In genomic region chr15:39321977-39322376, GRCh38 we compare ENCODE assay signal across 22 cellular contexts.
"Had no signal": no experiment of that assay in that cellular context is flagged by ENCODE, and none has a peak within 500 bp of the region (broad histone marks: within the 10 kb centered on the region; RNA-seq: fewer than 3 reads in every experiment).

No MANE protein-coding gene starts in this region.

- H3K4me3 ChIP-seq: coronary artery, esophagus squamous epithelium, gastroesophageal sphincter, heart right ventricle, lower lobe of right lung, ovary, SK-N-MC, stomach, testis had no signal

- H3K36me3 Mint-ChIP-seq: activated CD8-positive, alpha-beta memory T cell treated with anti-CD3 and anti-CD28 coated beads, Interleukin-2, amount 10 ng/mL, durations not matched to agents 7 days and 5 days; activated naive CD8-positive, alpha-beta T cell had no signal

- H3K27me3 ChIP-seq: esophagus squamous epithelium, gastroesophageal sphincter, heart right ventricle, ovary, stomach, testis had no signal

- DNase-seq: activated CD8-positive, alpha-beta memory T cell treated with anti-CD3 and anti-CD28 coated beads, Interleukin-2, amount 10 ng/mL, durations not matched to agents 7 days and 5 days; activated effector memory CD4-positive, alpha-beta T cell treated with Interleukin-2 at 50 U/mL for 16 hours; activated T-cell treated with anti-CD3 and anti-CD28 coated beads, Interleukin-2, amount 50 U/mL, for 4 hours; anterior cingulate cortex; caudate nucleus; effector CD8-positive, alpha-beta T cell; esophagus squamous epithelium; heart right ventricle; left colon; lower lobe of right lung; ovary; stimulated activated CD4-positive, alpha-beta T cell treated with anti-CD3 and anti-CD28 coated beads, Interleukin-12 subunit alpha, Interleukin-12 subunit beta, amount 100 ng/mL, for 4 hours; stimulated activated CD4-positive, alpha-beta T cell treated with anti-CD3 and anti-CD28 coated beads, Interleukin-2, amount 100 ng/mL, for 24 hours; stomach; T-helper 1 cell; T1000; testis had no signal

- H3K4me1 ChIP-seq: esophagus squamous epithelium, lower lobe of right lung, stomach, testis had no signal

- H3K4me1 Mint-ChIP-seq: activated CD8-positive, alpha-beta memory T cell treated with anti-CD3 and anti-CD28 coated beads, Interleukin-2, amount 10 ng/mL, durations not matched to agents 7 days and 5 days had no signal

- H3K9me3 ChIP-seq: ovary, testis had no signal

- H3K36me3 ChIP-seq: esophagus squamous epithelium, gastroesophageal sphincter, heart right ventricle, lower lobe of right lung, ovary, stomach had no signal

- H3K27ac ChIP-seq: coronary artery, esophagus squamous epithelium, gastroesophageal sphincter, heart right ventricle, lower lobe of right lung, ovary, SK-N-MC, stomach, testis had no signal

- H3K27ac Mint-ChIP-seq: activated CD8-positive, alpha-beta memory T cell treated with anti-CD3 and anti-CD28 coated beads, Interleukin-2, amount 10 ng/mL, durations not matched to agents 7 days and 5 days; activated naive CD8-positive, alpha-beta T cell; mesothelial cell of epicardium had no signal

- H3K4me3 Mint-ChIP-seq: activated CD8-positive, alpha-beta memory T cell treated with anti-CD3 and anti-CD28 coated beads, Interleukin-2, amount 10 ng/mL, durations not matched to agents 7 days and 5 days; activated naive CD8-positive, alpha-beta T cell; activated T-cell treated with anti-CD3 and anti-CD28 coated beads, Interleukin-2, amount 50 U/mL, for 4 hours; mesothelial cell of epicardium had no signal
